ENCODE assay signal across 20 cellular contexts in genomic region chr1:212241445-212242287, GRCh38. TPM values are rescaled to one million over a fixed set of nuclear protein-coding genes. Genes with fewer than 3 reads are reported as not detected.
DNase-seq lines count a peak whose midpoint lies in the region; ATAC-seq, FAIRE-seq and TF ChIP-seq lines count a peak whose summit lies in the region.
"Had no signal": no experiment of that assay in that cellular context is flagged by ENCODE, and none has a peak within 500 bp of the region (broad histone marks: within the 10 kb centered on the region; RNA-seq: fewer than 3 reads in every experiment).

No MANE protein-coding gene starts in this region.

- H3K4me2 ChIP-seq in HepG2 (ENCODE audit: low read depth, low read length), result peak overlapping the region; percentile 56
- H3K4me2 ChIP-seq: BLaER1 had no signal

- H3K4me1 ChIP-seq in HepG2 (ENCODE audit: insufficient read depth, low read length), result peaks cover 81% of the 10 kb centered on the region
- H3K4me1 ChIP-seq in stomach, result peaks cover 33 to 59% (median 43%) of the 10 kb centered on the region in 4 donors

- no peak for TF ChIP-seq RAD21 in HepG2 (CRISPR knock-in tag; IDR thresholded peaks at IDR 0.05)

- no peak for FAIRE-seq in HepG2 (lab: Jason Lieb, UNC)
- FAIRE-seq: H54 had no signal

- H3K36me3 ChIP-seq in HepG2 (replicated peaks in 1 of 2; ENCODE audit: control insufficient read depth in 1 of 2, insufficient read depth in 2 of 2, low read length in 2 of 2), result no peaks in the 10 kb centered on the region
- no peaks in the 10 kb centered on the region for H3K36me3 ChIP-seq in stomach
- H3K36me3 ChIP-seq: BLaER1, cardiac muscle cell had no signal

- no peak for ATAC-seq in HepG2
- ATAC-seq: naive thymus-derived CD8-positive, alpha-beta T cell had no signal

- peaks cover 3% of the 10 kb centered on the region for H3K36me3 Mint-ChIP-seq in activated T-helper 2 cell treated with anti-CD3 and anti-CD28 coated beads, Interferon-gamma antibody, Interleukin-2, Interleukin-4, amounts not matched to agents 10 μg/mL and 5 μg/mL and 100 μg/mL, durations not matched to agents 14 hours and 24 hours and 36 hours (ENCODE audit: low read depth)
- H3K36me3 Mint-ChIP-seq: naive thymus-derived CD8-positive, alpha-beta T cell had no signal

- intact Hi-C loops in activated T-helper 2 cell treated with anti-CD3 and anti-CD28 coated beads, Interferon-gamma antibody, Interleukin-2, Interleukin-4, amounts not matched to agents 10 μg/mL and 5 μg/mL and 100 μg/mL, durations not matched to agents 14 hours and 24 hours and 36 hours (cut with micrococcal nuclease), result no loop called here
- intact Hi-C loops in HepG2 (cut with micrococcal nuclease; ENCODE audit: unreplicated experiment), result loop anchor here (1.0 to 5.0 kb wide), 2 partner anchors 14 to 46 kb away; partner anchors contain the start of gene PPP2R5A
- intact Hi-C loops in stomach (cut with DNase I; ENCODE audit: low total_unique reads), result no loop called here

- peaks cover 21% of the 10 kb centered on the region for H3K4me1 Mint-ChIP-seq in activated T-helper 2 cell treated with anti-CD3 and anti-CD28 coated beads, Interferon-gamma antibody, Interleukin-2, Interleukin-4, amounts not matched to agents 10 μg/mL and 5 μg/mL and 100 μg/mL, durations not matched to agents 14 hours and 24 hours and 36 hours (ENCODE audit: low read depth)

- no peak for TF ChIP-seq POLR2A in HepG2 (IDR thresholded peaks at IDR 0.05; ENCODE audit: insufficient read depth in 1 of 2, low read depth in 2 of 2, low read length in 2 of 2)
- no peak for TF ChIP-seq POLR2A in stomach (IDR thresholded peaks at IDR 0.05)

- in situ Hi-C loops in HepG2 (cut with HindIII; ENCODE audit: extremely low pct_ligation_motif_present, low pct_unique_long_range_greater_than_20kb), result no loop called here

- H3K4me3 Mint-ChIP-seq in activated T-helper 2 cell treated with anti-CD3 and anti-CD28 coated beads, Interferon-gamma antibody, Interleukin-2, Interleukin-4, amounts not matched to agents 10 μg/mL and 5 μg/mL and 100 μg/mL, durations not matched to agents 14 hours and 24 hours and 36 hours (ENCODE audit: low read depth), result no peak overlapping the region

- H3K4me3 ChIP-seq in HepG2 (replicated peaks in 1 of 3; ENCODE audit: insufficient read depth in 1 of 3, low read depth in 2 of 3, low read length in 3 of 3) (peak overlapping the region in 2 of 3 experiments; percentile 23 to 39; a peak in 2 of 6 replicates), stomach (no peak overlapping the region)
- H3K4me3 ChIP-seq: BLaER1, cardiac muscle cell had no signal

- no peak for TF ChIP-seq EP300 in HepG2 (IDR thresholded peaks at IDR 0.05; ENCODE audit: low read depth in 2 of 2, low read length in 2 of 2)
- TF ChIP-seq EP300 in HepG2 (CRISPR knock-in tag; IDR thresholded peaks at IDR 0.05; ENCODE audit: borderline replicate concordance), result no peak
- no peak for TF ChIP-seq EP300 in stomach (IDR thresholded peaks at IDR 0.05)

- BruUV-seq in HepG2 (replicated peaks; lab: Mats Ljungman, UMichigan), result TSS peak; percentile 88

- no peaks in the 10 kb centered on the region for H4K20me1 ChIP-seq in HepG2 (ENCODE audit: insufficient read depth, low read length)
- H4K20me1 ChIP-seq: BLaER1 had no signal

- H3K79me2 ChIP-seq in HepG2 (ENCODE audit: insufficient read depth, low read length), result no peaks in the 10 kb centered on the region

- peak overlapping the region; percentile 55 for H3K9ac ChIP-seq in HepG2 (ENCODE audit: insufficient read depth, low read depth, low read length)
- H3K9ac ChIP-seq: BLaER1 had no signal

- no peaks in the 10 kb centered on the region for H3K9me3 Mint-ChIP-seq in activated T-helper 2 cell treated with anti-CD3 and anti-CD28 coated beads, Interferon-gamma antibody, Interleukin-2, Interleukin-4, amounts not matched to agents 10 μg/mL and 5 μg/mL and 100 μg/mL, durations not matched to agents 14 hours and 24 hours and 36 hours
- H3K9me3 Mint-ChIP-seq: naive thymus-derived CD8-positive, alpha-beta T cell had no signal

- no peaks in the 10 kb centered on the region for H3K9me3 ChIP-seq in HepG2 (ENCODE audit: low read length)
- no peaks in the 10 kb centered on the region for H3K9me3 ChIP-seq in stomach
- H3K9me3 ChIP-seq: BLaER1 had no signal

- H2AFZ ChIP-seq in HepG2 (ENCODE audit: low read length), result no peak overlapping the region

- H3K27ac ChIP-seq in HepG2 (ENCODE audit: extremely low read length, insufficient read depth, low read length), result peak overlapping the region; percentile 70
- peak overlapping the region in 4 of 5 donors; percentile 53 to 84 (median 66) for H3K27ac ChIP-seq in stomach
- H3K27ac ChIP-seq: 22Rv1, BLaER1, cardiac muscle cell had no signal

- H3K27me3 Mint-ChIP-seq in activated T-helper 2 cell treated with anti-CD3 and anti-CD28 coated beads, Interferon-gamma antibody, Interleukin-2, Interleukin-4, amounts not matched to agents 10 μg/mL and 5 μg/mL and 100 μg/mL, durations not matched to agents 14 hours and 24 hours and 36 hours (ENCODE audit: low read depth), result no peaks in the 10 kb centered on the region

- no peaks in the 10 kb centered on the region; a peak in 1 of 5 replicates for H3K27me3 ChIP-seq in HepG2 (ENCODE audit: control insufficient read depth in 1 of 2, insufficient read depth in 2 of 2, low read length in 2 of 2)
- H3K27me3 ChIP-seq in stomach, result no peaks in the 10 kb centered on the region
- H3K27me3 ChIP-seq: BLaER1, cardiac muscle cell had no signal

- peak overlapping the region; percentile 67 for H3K27ac Mint-ChIP-seq in activated T-helper 2 cell treated with anti-CD3 and anti-CD28 coated beads, Interferon-gamma antibody, Interleukin-2, Interleukin-4, amounts not matched to agents 10 μg/mL and 5 μg/mL and 100 μg/mL, durations not matched to agents 14 hours and 24 hours and 36 hours

- CTCF ChIA-PET in HepG2 (lab: Yijun Ruan, JAX; ENCODE audit: low intra/inter-chr PET ratio, low total read pairs), result no interaction called here

- POLR2A ChIA-PET in HepG2 (lab: Yijun Ruan, JAX), result interaction anchor here (1.5 to 4.2 kb wide), 10 partner anchors 10 to 122 kb away, joined by 4 to 72 read pairs (median 9); no protein-coding TSS in a partner anchor

- peak; percentile 57 for DNase-seq in NCI-H2227 treated with DMSO at 0.1 percent for 48 hours (lab: John Stamatoyannopoulos, UW)
- DNase-seq in NCI-H2227 (lab: John Stamatoyannopoulos, UW; ENCODE audit: unreplicated experiment), result no peak
- DNase-seq in activated T-helper 2 cell treated with anti-CD3 and anti-CD28 coated beads, Interferon-gamma antibody, Interleukin-2, Interleukin-4, amounts not matched to agents 10 μg/mL and 5 μg/mL and 100 μg/mL, durations not matched to agents 14 hours and 24 hours and 36 hours (ENCODE audit: low spot score), result no peak
- no peak for DNase-seq in HepG2 (ENCODE audit: low spot score)
- no peak for DNase-seq in stomach
- no peak for DNase-seq in occipital lobe (lab: John Stamatoyannopoulos, UW)
- DNase-seq in cerebellum (ENCODE audit: low spot score), result no peak
- DNase-seq in RPMI8226, result no peak
- DNase-seq: activated CD4-positive, CD25-positive, alpha-beta regulatory T cell treated with anti-CD3 and anti-CD28 coated beads, Interleukin-2, amount 50 U/mL, for 72 hours; effector memory CD4-positive, alpha-beta T cell; foreskin fibroblast; naive thymus-derived CD8-positive, alpha-beta T cell; NCI-H1694; NCI-H446 treated with DMSO at 0.1 percent for 48 hours; SIG-M5; T1000 had no signal

- TF ChIP-seq CTCF in HepG2 (CRISPR knock-in tag; IDR thresholded peaks at IDR 0.05) (no peak), stomach (IDR thresholded peaks at IDR 0.05) (no peak)

- 73% methylated on average over 6 of the region's 6 CpGs for WGBS in HepG2 (ENCODE audit: low lambda C conversion rate)
- WGBS in stomach, 5 donors, result 75 to 89% (median 84%) methylated on average over 6 of the region's 6 CpGs

TF ChIP-seq in HepG2, 621 proteins besides CTCF, POLR2A, EP300 and RAD21 (continues in another document):
- no peak for TF ChIP-seq JDP2 (CRISPR knock-in tag; IDR thresholded peaks at IDR 0.05; ENCODE audit: borderline replicate concordance)
- no peak for TF ChIP-seq HOXA7 (CRISPR knock-in tag; IDR thresholded peaks at IDR 0.05)

RNA-seq across cellular contexts. Expression of gene PPP2R5A, which starts 43.5 kb away (rescaled TPM):
- 40.4 and 42.1 TPM in 2 replicates for total RNA-seq in activated T-helper 2 cell treated with anti-CD3 and anti-CD28 coated beads, Interferon-gamma antibody, Interleukin-2, Interleukin-4, amounts not matched to agents 10 μg/mL and 5 μg/mL and 100 μg/mL, durations not matched to agents 14 hours and 24 hours and 36 hours
- total RNA-seq in HepG2 (2016; rRNA removed; fragmentation: Illumina TruSeq; extraction: Trizol) (22.0 and 26.5 TPM in 2 replicates), stomach (10 to 100 TPM; 38.4 to 69.6 (median 57.2) TPM), occipital lobe (34.5 TPM), cerebellum (15.7 TPM)
- total RNA-seq in HepG2 (2016; cell fraction: cytosol; rRNA removed; fragmentation: Illumina TruSeq; extraction: Trizol; ENCODE audit: low read depth), result 6.9 and 7.3 TPM in 2 replicates
- total RNA-seq in HepG2 (2016; cell fraction: insoluble cytoplasmic fraction; rRNA removed; fragmentation: Illumina TruSeq; extraction: Trizol), result 21.8 and 25.0 TPM in 2 replicates
- 22.7 and 24.3 TPM in 2 replicates for total RNA-seq in HepG2 (2016; cell fraction: membrane; rRNA removed; fragmentation: Illumina TruSeq; extraction: Trizol)
- 15.8 and 16.6 TPM in 2 replicates for total RNA-seq in HepG2 (2016; cell fraction: nucleus; rRNA removed; fragmentation: Illumina TruSeq; extraction: Trizol)
- polyA plus RNA-seq in HepG2 (2011; rRNA removed) (27.5 and 31.4 TPM in 2 replicates), stomach (10 to 100 TPM; 40.4 to 72.6 (median 40.5) TPM)
- polyA plus RNA-seq in HepG2 (2011; cell fraction: cytosol; rRNA removed), result 14.2 and 20.6 TPM in 2 replicates
- 13.4 and 15.4 TPM in 2 replicates for polyA plus RNA-seq in HepG2 (2011; cell fraction: nucleus; rRNA removed)
- polyA plus RNA-seq in HepG2 (2012), result 20.6 and 22.6 TPM in 2 replicates
- 5.8 and 6.4 TPM in 2 replicates for polyA plus RNA-seq in HepG2 (2016; cell fraction: cytosol; fragmentation: Illumina TruSeq; extraction: Trizol; ENCODE audit: low read depth)
- 27.2 and 28.9 TPM in 2 replicates for polyA plus RNA-seq in HepG2 (2016; cell fraction: insoluble cytoplasmic fraction; fragmentation: Illumina TruSeq; extraction: Trizol; ENCODE audit: low read depth)
- polyA plus RNA-seq in HepG2 (2016; cell fraction: membrane; fragmentation: Illumina TruSeq; extraction: Trizol; ENCODE audit: low read depth), result 18.6 and 19.6 TPM in 2 replicates
- polyA plus RNA-seq in HepG2 (2016; cell fraction: nucleus; fragmentation: Illumina TruSeq; extraction: Trizol; ENCODE audit: insufficient read depth, low read depth), result 19.9 and 22.9 TPM in 2 replicates
- polyA minus RNA-seq in HepG2 (2011; rRNA and poly(A)+ RNA removed; ENCODE audit: low replicate concordance), result 10.8 and 12.7 TPM in 2 replicates
- 16.4 and 21.3 TPM in 2 replicates for polyA minus RNA-seq in HepG2 (2011; cell fraction: cytosol; rRNA and poly(A)+ RNA removed)
- polyA minus RNA-seq in HepG2 (2011; cell fraction: nucleus; rRNA and poly(A)+ RNA removed), result 21.4 and 23.7 TPM in 2 replicates

Comparison
In these comparisons a context has a peak if more than half of its experiments do, and no peak if none do; other contexts are left out.
1. H3K4me3 ChIP-seq: peak in HepG2 (2 of 3); none in stomach (0 of 4).